ENCODE assay signal across 22 cellular contexts in the genomic region with DNA sequence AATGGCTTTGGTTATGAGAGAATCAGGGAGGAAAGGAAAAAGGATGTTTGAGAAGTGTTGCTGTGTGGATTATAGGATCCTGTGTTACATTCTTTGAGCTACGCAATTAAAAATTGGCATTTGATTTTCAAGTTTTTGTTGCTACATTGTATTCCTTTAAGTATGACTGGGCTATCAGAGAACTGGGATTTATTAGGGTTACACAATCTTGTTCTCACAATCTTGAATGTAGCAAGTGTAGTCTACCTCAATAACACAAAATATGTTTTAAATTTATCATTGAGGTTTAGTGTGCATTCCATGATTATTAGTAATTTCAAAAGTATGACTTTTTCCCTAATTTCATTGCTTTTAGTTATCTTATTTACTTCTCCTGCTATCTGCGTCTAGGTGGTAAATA.
"Had no signal": no experiment of that assay in that cellular context is flagged by ENCODE, and none has a peak within 500 bp of the region (broad histone marks: within the 10 kb centered on the region; RNA-seq: fewer than 3 reads in every experiment).

No MANE protein-coding gene starts in this region.

- H3K9me3 ChIP-seq: ascending aorta, colonic mucosa, left ventricle myocardium inferior, ovary, prostate gland, right atrium auricular region, upper lobe of left lung had no signal

- H3K27me3 ChIP-seq: ascending aorta, colonic mucosa, ovary, right atrium auricular region, upper lobe of left lung had no signal

- H3K4me3 ChIP-seq: ascending aorta, colonic mucosa, left ventricle myocardium inferior, ovary, prostate gland, right atrium auricular region, SK-N-MC, upper lobe of left lung had no signal

- H3K27ac ChIP-seq: ascending aorta, colonic mucosa, left ventricle myocardium inferior, ovary, prostate gland, right atrium auricular region, SK-N-MC, upper lobe of left lung, VCaP had no signal

- H3K36me3 ChIP-seq: ascending aorta, colonic mucosa, left ventricle myocardium inferior, ovary, prostate gland, right atrium auricular region, upper lobe of left lung had no signal

- ATAC-seq: activated CD4-positive, CD25-positive, alpha-beta regulatory T cell treated with anti-CD3 and anti-CD28 coated beads, Interleukin-2, amount 50 U/mL, for 24 hours; natural killer cell had no signal

- H3K4me1 ChIP-seq: ascending aorta, colonic mucosa, prostate gland, right atrium auricular region, upper lobe of left lung had no signal

- DNase-seq: activated CD4-positive, alpha-beta memory T cell treated with anti-CD3 and anti-CD28 coated beads, Interleukin-2, amount 10 ng/mL, durations not matched to agents 7 days and 5 days; activated CD4-positive, alpha-beta T cell treated with anti-CD3 and anti-CD28 coated beads, Interleukin-2, amount 10 ng/mL, durations not matched to agents 24 days and 14 days; activated gamma-delta T cell; activated T-cell treated with anti-CD3 and anti-CD28 coated beads for 4 hours; central memory CD4-positive, alpha-beta T cell; colonic mucosa; immature natural killer cell; kidney glomerular epithelial cell; left ventricle myocardium inferior; mammary epithelial cell; midbrain; natural killer cell; ovary; stimulated activated CD4-positive, alpha-beta T cell treated with anti-CD3 and anti-CD28 coated beads, Interleukin-4, amount 100 ng/mL, for 24 hours; stimulated activated naive CD4-positive, alpha-beta T cell treated with Interleukin-2 at 50 U/mL for 16 hours; upper lobe of left lung had no signal
